Comparison of ENCODE assay signal across 22 cellular contexts in the genomic region with DNA sequence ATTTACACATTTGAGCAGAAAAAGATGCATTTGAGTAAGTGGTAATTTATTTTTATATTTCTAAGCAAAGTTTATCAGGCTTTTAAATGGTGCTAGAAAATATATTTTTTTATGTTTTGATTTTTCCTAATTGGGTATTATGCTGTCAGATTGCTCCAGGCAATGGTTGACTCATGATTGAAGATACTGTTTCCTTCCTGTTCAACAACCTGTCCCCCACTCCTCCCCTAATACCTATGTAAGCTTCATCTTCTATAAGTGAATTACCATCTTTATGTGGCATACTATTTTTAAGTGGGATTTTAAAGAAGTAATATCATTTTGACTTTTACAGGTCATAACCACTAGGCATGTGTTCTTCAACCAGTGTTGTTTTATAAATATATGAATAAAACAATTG. TPM values are rescaled to one million over a fixed set of nuclear protein-coding genes. Genes with fewer than 3 reads are reported as not detected.
"Had no signal": no experiment of that assay in that cellular context is flagged by ENCODE, and none has a peak within 500 bp of the region (broad histone marks: within the 10 kb centered on the region; RNA-seq: fewer than 3 reads in every experiment).

No MANE protein-coding gene starts in this region.

- H3K27me3 Mint-ChIP-seq: progenitor cell of endocrine pancreas had no signal

- H3K4me3 Mint-ChIP-seq: endodermal cell; mesothelial cell of epicardium; natural killer cell treated with Interleukin-12 subunit alpha and Interleukin-12 subunit beta and Interleukin-15 and Interleukin-18, amount 100 ng/mL, for 72 hours; neural progenitor cell had no signal

- H3K4me3 ChIP-seq: colonic mucosa, heart left ventricle, neural progenitor cell, pancreas had no signal

- H3K9me3 Mint-ChIP-seq: endodermal cell; natural killer cell treated with Interleukin-12 subunit alpha and Interleukin-12 subunit beta and Interleukin-15 and Interleukin-18, amount 100 ng/mL, for 72 hours had no signal

- ATAC-seq: heart left ventricle; natural killer cell treated with Interleukin-12 subunit alpha and Interleukin-12 subunit beta and Interleukin-15 and Interleukin-18, amount 100 ng/mL, for 72 hours; pancreas; right cardiac atrium had no signal

- H3K27ac ChIP-seq: colonic mucosa, heart left ventricle, neural progenitor cell, pancreas had no signal

- FAIRE-seq: endothelial cell of umbilical vein, frontal cortex, pancreas, small intestine had no signal

- H3K27me3 ChIP-seq: colonic mucosa, heart left ventricle, neural progenitor cell, pancreas had no signal

- H3K9ac ChIP-seq: neural progenitor cell had no signal

- H3K9me3 ChIP-seq: colonic mucosa, heart left ventricle, pancreas had no signal

- H3K36me3 ChIP-seq: colonic mucosa, heart left ventricle, neural progenitor cell, pancreas had no signal

- H3K4me1 ChIP-seq: colonic mucosa had no signal

- H3K36me3 Mint-ChIP-seq: natural killer cell treated with Interleukin-12 subunit alpha and Interleukin-12 subunit beta and Interleukin-15 and Interleukin-18, amount 100 ng/mL, for 72 hours had no signal

- H2AFZ ChIP-seq: neural progenitor cell had no signal

- DNase-seq: colonic mucosa; dermis blood vessel endothelial cell; effector CD4-positive, alpha-beta T cell; endodermal cell; heart left ventricle; hippocampal formation; kidney glomerular epithelial cell; nucleus accumbens; pancreas; right cardiac atrium; small intestine; stimulated activated CD4-positive, alpha-beta T cell treated with anti-CD3 and anti-CD28 coated beads, Interleukin-12 subunit alpha, Interleukin-12 subunit beta, amount 100 ng/mL, for 4 hours; stimulated activated naive CD4-positive, alpha-beta T cell treated with Interleukin-2 at 50 U/mL for 16 hours; trophoblast cell had no signal

- H3K27ac Mint-ChIP-seq: mesothelial cell of epicardium; natural killer cell treated with Interleukin-12 subunit alpha and Interleukin-12 subunit beta and Interleukin-15 and Interleukin-18, amount 100 ng/mL, for 72 hours; neural progenitor cell had no signal

RNA-seq across cellular contexts. Expression of gene AGR2, which starts 29.8 kb away (rescaled TPM):
- total RNA-seq: endodermal cell; endothelial cell of umbilical vein; glomerular endothelial cell; heart left ventricle; myocyte; natural killer cell treated with Interleukin-12 subunit alpha and Interleukin-12 subunit beta and Interleukin-15 and Interleukin-18, amount 100 ng/mL, for 72 hours; right cardiac atrium had no signal
- polyA plus RNA-seq: endothelial cell of umbilical vein had no signal
